26 cellular contexts compared by ENCODE assay signal in genomic region chr22:37764622-37765021, GRCh38. TPM values are rescaled to one million over a fixed set of nuclear protein-coding genes. Genes with fewer than 3 reads are reported as not detected.
DNase-seq lines count a peak whose midpoint lies in the region; ATAC-seq and TF ChIP-seq lines count a peak whose summit lies in the region.
"Had no signal": no experiment of that assay in that cellular context is flagged by ENCODE, and none has a peak within 500 bp of the region (broad histone marks: within the 10 kb centered on the region; RNA-seq: fewer than 3 reads in every experiment).

No MANE protein-coding gene starts in this region.

- H3K36me3 ChIP-seq in tibial nerve, result peaks cover 0 to 99% (median 14%) of the 10 kb centered on the region in 3 donors

- H3K4me1 Mint-ChIP-seq in central memory CD8-positive, alpha-beta T cell, result peaks cover 6% of the 10 kb centered on the region
- H3K4me1 Mint-ChIP-seq: activated CD4-positive, alpha-beta memory T cell treated with anti-CD3 and anti-CD28 coated beads, Interleukin-2, amount 10 ng/mL, durations not matched to agents 7 days and 5 days; CD8-positive, alpha-beta memory T cell; WTC11 had no signal

- ATAC-seq in central memory CD8-positive, alpha-beta T cell (replicated peaks; ENCODE audit: extremely low read depth, poor library complexity, severe bottlenecking), result no peak
- ATAC-seq in GM19467 (IDR thresholded peaks at IDR 0.05; ENCODE audit: unreplicated experiment), result no peak
- ATAC-seq: pancreas, PC-3, WTC11 had no signal

- H3K27ac Mint-ChIP-seq in central memory CD8-positive, alpha-beta T cell (ENCODE audit: low read depth), result peak overlapping the region; percentile 77
- H3K27ac Mint-ChIP-seq: activated CD4-positive, alpha-beta memory T cell treated with anti-CD3 and anti-CD28 coated beads, Interleukin-2, amount 10 ng/mL, durations not matched to agents 7 days and 5 days; activated naive CD4-positive, alpha-beta T cell treated with anti-CD3 and anti-CD28 coated beads for 36 hours; endodermal cell had no signal

- WGBS in tibial nerve, 2 donors, result 70 to 79% methylated on average over 6 of the region's 6 CpGs

- DNase-seq in D341Med (ENCODE audit: low spot score), result peak; percentile 75
- peak; percentile 62 for DNase-seq in NCI-H1436 (lab: John Stamatoyannopoulos, UW)
- no peak for DNase-seq in central memory CD8-positive, alpha-beta T cell (ENCODE audit: low spot score in 2 of 2)
- peak; percentile 77 for DNase-seq in myocyte (ENCODE audit: low read depth)
- DNase-seq in tibial nerve (ENCODE audit: low spot score in 2 of 2), result no peak
- no peak for DNase-seq in retina
- DNase-seq: activated CD4-positive, alpha-beta memory T cell treated with anti-CD3 and anti-CD28 coated beads, Interleukin-2, amount 10 ng/mL, durations not matched to agents 7 days and 5 days; activated naive CD4-positive, alpha-beta T cell treated with anti-CD3 and anti-CD28 coated beads for 36 hours; aorta; CD8-positive, alpha-beta memory T cell; endodermal cell; hippocampal formation; islet precursor cell; KBM-7; naive B cell; NCI-H1092; NCI-H526 treated with DMSO at 0.1 percent for 48 hours; pancreas; PC-3; small intestine; stimulated activated CD4-positive, alpha-beta T cell treated with anti-CD3 and anti-CD28 coated beads, Interleukin-4, amount 100 ng/mL, for 1 hour had no signal

- H3K4me3 Mint-ChIP-seq in central memory CD8-positive, alpha-beta T cell, result no peak overlapping the region
- H3K4me3 Mint-ChIP-seq: activated CD4-positive, alpha-beta memory T cell treated with anti-CD3 and anti-CD28 coated beads, Interleukin-2, amount 10 ng/mL, durations not matched to agents 7 days and 5 days; activated naive CD4-positive, alpha-beta T cell treated with anti-CD3 and anti-CD28 coated beads for 36 hours; CD8-positive, alpha-beta memory T cell; endodermal cell; naive B cell; WTC11 had no signal

- TF ChIP-seq POLR2A in tibial nerve (IDR thresholded peaks at IDR 0.05), result no peak

- H3K4me3 ChIP-seq in tibial nerve, result no peak overlapping the region
- H3K4me3 ChIP-seq: lung, pancreas, SK-N-MC had no signal

- H3K27ac ChIP-seq in tibial nerve, result peak overlapping the region in 1 of 4 donors; percentile 36
- H3K27ac ChIP-seq: pancreas, SK-N-MC had no signal

- no peaks in the 10 kb centered on the region for H3K9me3 ChIP-seq in tibial nerve
- H3K9me3 ChIP-seq: pancreas had no signal

- H3K9me3 Mint-ChIP-seq in central memory CD8-positive, alpha-beta T cell, result no peaks in the 10 kb centered on the region
- H3K9me3 Mint-ChIP-seq: activated CD4-positive, alpha-beta memory T cell treated with anti-CD3 and anti-CD28 coated beads, Interleukin-2, amount 10 ng/mL, durations not matched to agents 7 days and 5 days; activated naive CD4-positive, alpha-beta T cell treated with anti-CD3 and anti-CD28 coated beads for 36 hours; CD8-positive, alpha-beta memory T cell; endodermal cell; naive B cell; WTC11 had no signal

- no peak for TF ChIP-seq EP300 in tibial nerve (IDR thresholded peaks at IDR 0.05)

- H3K4me1 ChIP-seq in tibial nerve, result peaks cover 0 to 16% (median 4%) of the 10 kb centered on the region in 4 donors
- H3K4me1 ChIP-seq: pancreas had no signal

- H3K27me3 ChIP-seq in tibial nerve, result no peaks in the 10 kb centered on the region
- H3K27me3 ChIP-seq: pancreas had no signal

- no peaks in the 10 kb centered on the region for H3K27me3 Mint-ChIP-seq in central memory CD8-positive, alpha-beta T cell
- H3K27me3 Mint-ChIP-seq: activated CD4-positive, alpha-beta memory T cell treated with anti-CD3 and anti-CD28 coated beads, Interleukin-2, amount 10 ng/mL, durations not matched to agents 7 days and 5 days; CD8-positive, alpha-beta memory T cell; naive B cell had no signal

- H3K36me3 Mint-ChIP-seq in central memory CD8-positive, alpha-beta T cell (ENCODE audit: insufficient read depth), result peaks cover 12% of the 10 kb centered on the region

- no peak for TF ChIP-seq CTCF in tibial nerve (IDR thresholded peaks at IDR 0.05)

RNA-seq across cellular contexts. Expression of gene GCAT, which starts 43.1 kb away (rescaled TPM):
- 55.5 and 65.0 TPM in 2 replicates for total RNA-seq in myocyte
- polyA plus RNA-seq in myocyte (2012), result 18.0 TPM
- 10 to 100 TPM; 10.3 to 39.8 (median 21.5) TPM for total RNA-seq in tibial nerve

RNA-seq across cellular contexts. Expression of gene GALR3, which starts 58.6 kb away (rescaled TPM):
- total RNA-seq in myocyte, result 0.24 TPM in 1 of 2 replicates, not detected in the other
- not detected for polyA plus RNA-seq in myocyte (2012)
- not detected for total RNA-seq in tibial nerve
- total RNA-seq: activated CD4-positive, alpha-beta memory T cell treated with anti-CD3 and anti-CD28 coated beads, Interleukin-2, amount 10 ng/mL, durations not matched to agents 7 days and 5 days; activated naive CD4-positive, alpha-beta T cell treated with anti-CD3 and anti-CD28 coated beads for 36 hours; aorta; CD8-positive, alpha-beta memory T cell; lung; PC-3; subcutaneous adipose tissue had no signal
- polyA plus RNA-seq: CD8-positive, alpha-beta memory T cell; lung; small intestine had no signal

Comparison
In these comparisons a context has a peak if more than half of its experiments do, and no peak if none do; other contexts are left out.
1. DNase-seq: peak in D341Med (single experiment), NCI-H1436 (single experiment) and myocyte (single experiment); none in central memory CD8-positive, alpha-beta T cell (0 of 2), tibial nerve (0 of 2) and retina (single experiment).